23 cellular contexts compared by ENCODE assay signal in genomic region chr5:20360243-20360642, GRCh38.
DNase-seq lines count a peak whose midpoint lies in the region; FAIRE-seq and TF ChIP-seq lines count a peak whose summit lies in the region.
"Had no signal": no experiment of that assay in that cellular context is flagged by ENCODE, and none has a peak within 500 bp of the region (broad histone marks: within the 10 kb centered on the region; RNA-seq: fewer than 3 reads in every experiment).

No MANE protein-coding gene starts in this region.

- DNase-seq in D721Med (ENCODE audit: insufficient read length, low spot score) (no peak), MG63 (peak; percentile 15), NCI-H446 treated with DMSO at 0.1 percent for 48 hours (lab: John Stamatoyannopoulos, UW) (peak; percentile 100), cerebellar nuclear complex (lab: John Stamatoyannopoulos, UW) (peak; percentile 64 to 92), smooth muscle cell (lab: John Stamatoyannopoulos, UW; ENCODE audit: unreplicated experiment) (no peak), 8988T (no peak), frontal cortex (ENCODE audit: low spot score in 2 of 2) (no peak), NCI-H2227 treated with DMSO at 0.1 percent for 48 hours (lab: John Stamatoyannopoulos, UW) (no peak)
- DNase-seq: activated CD4-positive, alpha-beta T cell treated with anti-CD3 and anti-CD28 coated beads, Interleukin-2, amount 10 ng/mL, durations not matched to agents 7 days and 5 days; activated CD8-positive, alpha-beta memory T cell treated with anti-CD3 and anti-CD28 coated beads, Interleukin-2, amount 10 ng/mL, durations not matched to agents 7 days and 5 days; activated naive CD4-positive, alpha-beta T cell treated with anti-CD3 and anti-CD28 coated beads, Interleukin-2, amount 10 ng/mL, durations not matched to agents 7 days and 5 days; CD4-positive, CD25-positive, alpha-beta regulatory T cell; DMS153; HFFc6; mammary epithelial cell; NCI-H748 treated with DMSO at 0.1 percent for 48 hours; sigmoid colon; stimulated activated CD4-positive, alpha-beta T cell treated with anti-CD3 and anti-CD28 coated beads, Interleukin-15, amount 100 ng/mL, for 24 hours; stimulated activated naive CD8-positive, alpha-beta T cell treated with anti-CD3 and anti-CD28 coated beads, Interleukin-15, Interleukin-2, amounts not matched to agents 100 U/mL and 50 U/mL, for 24 hours had no signal

- no peak overlapping the region for H3K9ac ChIP-seq in smooth muscle cell (ENCODE audit: low read depth)

- no peaks in the 10 kb centered on the region for H3K79me2 ChIP-seq in smooth muscle cell (ENCODE audit: low read depth)

- H3K9me3 ChIP-seq in MG63, result no peaks in the 10 kb centered on the region
- H3K9me3 ChIP-seq in smooth muscle cell (replicated peaks; ENCODE audit: low read depth), result no peaks in the 10 kb centered on the region
- H3K9me3 ChIP-seq: sigmoid colon, thoracic aorta, vagina had no signal

- H4K20me1 ChIP-seq in smooth muscle cell (ENCODE audit: low read depth), result no peaks in the 10 kb centered on the region

- H3K4me3 ChIP-seq in MG63 (no peak overlapping the region), smooth muscle cell (no peak overlapping the region)
- H3K4me3 ChIP-seq: sigmoid colon, thoracic aorta, vagina had no signal

- H3F3A ChIP-seq in smooth muscle cell (ENCODE audit: low read depth), result no peaks in the 10 kb centered on the region

- H3K36me3 ChIP-seq in MG63 (no peaks in the 10 kb centered on the region), smooth muscle cell (ENCODE audit: low read depth) (no peaks in the 10 kb centered on the region)
- H3K36me3 ChIP-seq: sigmoid colon, thoracic aorta, vagina had no signal

- TF ChIP-seq CTCF in D721Med (IDR thresholded peaks at IDR 0.05; ENCODE audit: insufficient read depth, missing control alignments), result no peak
- TF ChIP-seq CTCF in smooth muscle cell (IDR thresholded peaks at IDR 0.05; ENCODE audit: borderline replicate concordance, insufficient read depth, poor library complexity, severe bottlenecking), result no peak

- whole genome bisulfite sequencing in smooth muscle cell (ENCODE audit: low lambda C conversion rate), result 70% methylated on average over 2 of the region's 2 CpGs

- H3K4me2 ChIP-seq in smooth muscle cell, result no peak overlapping the region

- H2AFZ ChIP-seq in smooth muscle cell (ENCODE audit: low read depth), result no peak overlapping the region

- H3K27ac ChIP-seq in smooth muscle cell (ENCODE audit: low read depth), result no peak overlapping the region
- H3K27ac ChIP-seq: sigmoid colon, thoracic aorta, vagina, VCaP had no signal

- no peaks in the 10 kb centered on the region for H3K4me1 ChIP-seq in smooth muscle cell (ENCODE audit: low read depth)
- H3K4me1 ChIP-seq: sigmoid colon, vagina had no signal

- H3K27me3 ChIP-seq in MG63 (no peaks in the 10 kb centered on the region), smooth muscle cell (ENCODE audit: low read depth) (no peaks in the 10 kb centered on the region)
- H3K27me3 ChIP-seq: sigmoid colon, vagina had no signal

- FAIRE-seq in D721Med (lab: Jason Lieb, UNC), result peak; percentile 81
- FAIRE-seq in frontal cortex (lab: Jason Lieb, UNC), result no peak
- FAIRE-seq: endothelial cell of umbilical vein had no signal

Comparison
In these comparisons a context has a peak if more than half of its experiments do, and no peak if none do; other contexts are left out.
1. DNase-seq: peak in MG63 (single experiment), NCI-H446 treated with DMSO at 0.1 percent for 48 hours (single experiment) and cerebellar nuclear complex (2 of 2); none in D721Med (single experiment), smooth muscle cell (single experiment), 8988T (single experiment), frontal cortex (0 of 2) and NCI-H2227 treated with DMSO at 0.1 percent for 48 hours (single experiment).